1 cellular context compared by ENCODE assay signal in genomic region chr6:36571122-36572043, GRCh38.
A peak's percentile ranks its signal among the peaks of the same experiment; 100 is the strongest.
TF ChIP-seq lines count a peak whose summit lies in the region.

No MANE protein-coding gene starts in this region.

TF ChIP-seq in IMR-90, 13 proteins besides CTCF, POLR2A, EP300 and RAD21:
- TF ChIP-seq CHD1 (IDR thresholded peaks at IDR 0.05; ENCODE audit: low read depth, low read length) (no peak), MAFK (IDR thresholded peaks at IDR 0.05; ENCODE audit: low read depth, low read length) (peak; percentile 30), CEBPB (IDR thresholded peaks at IDR 0.05; ENCODE audit: low read depth, low read length) (no peak), MAZ (IDR thresholded peaks at IDR 0.05; ENCODE audit: borderline replicate concordance, low read depth, low read length) (no peak), SMC3 (IDR thresholded peaks at IDR 0.05; ENCODE audit: low read depth, low read length) (no peak), MXI1 (IDR thresholded peaks at IDR 0.05; ENCODE audit: borderline replicate concordance, low read depth, low read length) (no peak), RFX5 (IDR thresholded peaks at IDR 0.05; ENCODE audit: low read depth, low read length) (no peak)
